23 cellular contexts compared by ENCODE assay signal in genomic region chr3:24129549-24129948, GRCh38.
DNase-seq lines count a peak whose midpoint lies in the region; ATAC-seq and TF ChIP-seq lines count a peak whose summit lies in the region.
"Had no signal": no experiment of that assay in that cellular context is flagged by ENCODE, and none has a peak within 500 bp of the region (broad histone marks: within the 10 kb centered on the region; RNA-seq: fewer than 3 reads in every experiment).

No MANE protein-coding gene starts in this region.

- peaks cover 20% of the 10 kb centered on the region for H3K36me3 ChIP-seq in suprapubic skin
- H3K36me3 ChIP-seq in spleen, result peaks cover 0 to 50% (median 5%) of the 10 kb centered on the region in 6 donors

- no peak for TF ChIP-seq EP300 in suprapubic skin (IDR thresholded peaks at IDR 0.05)

- H3K27ac ChIP-seq in foreskin keratinocyte (no peak overlapping the region), suprapubic skin (peak overlapping the region; percentile 83), spleen (no peak overlapping the region)
- H3K27ac ChIP-seq: tibial nerve had no signal

- no peaks in the 10 kb centered on the region for H3K4me1 Mint-ChIP-seq in progenitor cell of endocrine pancreas (ENCODE audit: low read depth)
- H3K4me1 Mint-ChIP-seq: activated naive CD8-positive, alpha-beta T cell treated with anti-CD3 and anti-CD28 coated beads, Interleukin-2, amount 50 U/mL, for 24 hours; memory B cell had no signal

- no peak overlapping the region for H3K4me3 Mint-ChIP-seq in progenitor cell of endocrine pancreas (ENCODE audit: low read depth)
- H3K4me3 Mint-ChIP-seq: activated CD4-positive, alpha-beta memory T cell treated with anti-CD3 and anti-CD28 coated beads for 36 hours; activated naive CD8-positive, alpha-beta T cell treated with anti-CD3 and anti-CD28 coated beads, Interleukin-2, amount 50 U/mL, for 24 hours; CD14-positive monocyte; memory B cell; nephron progenitor cell had no signal

- H3K27me3 Mint-ChIP-seq in progenitor cell of endocrine pancreas, result no peaks in the 10 kb centered on the region
- H3K27me3 Mint-ChIP-seq: activated CD4-positive, alpha-beta memory T cell treated with anti-CD3 and anti-CD28 coated beads for 36 hours; activated naive CD8-positive, alpha-beta T cell treated with anti-CD3 and anti-CD28 coated beads, Interleukin-2, amount 50 U/mL, for 24 hours had no signal

- H3K27ac Mint-ChIP-seq in progenitor cell of endocrine pancreas, result no peak overlapping the region
- H3K27ac Mint-ChIP-seq: activated CD4-positive, alpha-beta memory T cell treated with anti-CD3 and anti-CD28 coated beads for 36 hours; activated naive CD8-positive, alpha-beta T cell treated with anti-CD3 and anti-CD28 coated beads, Interleukin-2, amount 50 U/mL, for 24 hours; memory B cell; nephron progenitor cell had no signal

- H3K27me3 ChIP-seq in foreskin keratinocyte (no peaks in the 10 kb centered on the region), suprapubic skin (no peaks in the 10 kb centered on the region), spleen (replicated peaks in 1 of 7) (no peaks in the 10 kb centered on the region)
- H3K27me3 ChIP-seq: gastroesophageal sphincter, tibial nerve had no signal

- intact Hi-C loops in spleen (cut with DNase I; ENCODE audit: low total_unique reads), result no loop called here

- TF ChIP-seq CTCF in foreskin keratinocyte (conservative IDR thresholded peaks at IDR 0.05) (no peak), suprapubic skin (IDR thresholded peaks at IDR 0.05) (no peak), progenitor cell of endocrine pancreas (IDR thresholded peaks at IDR 0.05; ENCODE audit: unreplicated experiment) (no peak), spleen (IDR thresholded peaks at IDR 0.05 in 8 of 11, conservative IDR thresholded peaks at IDR 0.05 in 3 of 11) (no peak)

- no peak for TF ChIP-seq POLR2A in suprapubic skin (IDR thresholded peaks at IDR 0.05)
- TF ChIP-seq POLR2A in spleen (IDR thresholded peaks at IDR 0.05), result no peak

- DNase-seq in DMS79 treated with DMSO at 0.1 percent for 48 hours (lab: John Stamatoyannopoulos, UW) (peak; percentile 24), DMS79 (lab: John Stamatoyannopoulos, UW) (no peak), NCI-H82 (lab: John Stamatoyannopoulos, UW) (peak; percentile 93), foreskin keratinocyte (peak; percentile 65 to 75), suprapubic skin (ENCODE audit: low spot score in 2 of 2) (no peak), progenitor cell of endocrine pancreas (ENCODE audit: low spot score, unreplicated experiment) (no peak), spleen (no peak), LoVo (ENCODE audit: low spot score) (no peak)
- DNase-seq: 8988T; activated CD4-positive, alpha-beta memory T cell treated with anti-CD3 and anti-CD28 coated beads for 36 hours; activated naive CD8-positive, alpha-beta T cell treated with anti-CD3 and anti-CD28 coated beads, Interleukin-2, amount 50 U/mL, for 24 hours; activated T-cell treated with anti-CD3 and anti-CD28 coated beads, Interleukin-2, amount 50 U/mL, for 48 hours; DMS53; KG1; NCI-H2081 treated with DMSO at 0.1 percent for 48 hours; nephron progenitor cell; OCI-M1; stimulated activated CD4-positive, alpha-beta T cell treated with anti-CD3 and anti-CD28 coated beads, Interleukin-4, amount 100 ng/mL, for 4 hours had no signal

- H3K4me3 ChIP-seq in suprapubic skin (no peak overlapping the region), spleen (no peak overlapping the region)
- H3K4me3 ChIP-seq: gastroesophageal sphincter, tibial nerve had no signal

- peak; percentile 69 for ATAC-seq in foreskin keratinocyte
- ATAC-seq: activated naive CD8-positive, alpha-beta T cell treated with anti-CD3 and anti-CD28 coated beads, Interleukin-2, amount 50 U/mL, for 24 hours; sciatic nerve had no signal

- H3K4me1 ChIP-seq in foreskin keratinocyte, result peaks cover 5% of the 10 kb centered on the region
- peaks cover 14% of the 10 kb centered on the region for H3K4me1 ChIP-seq in suprapubic skin
- H3K4me1 ChIP-seq in spleen, result no peaks in the 10 kb centered on the region
- H3K4me1 ChIP-seq: tibial nerve had no signal

- H3K9me3 Mint-ChIP-seq in progenitor cell of endocrine pancreas (ENCODE audit: low read depth), result no peaks in the 10 kb centered on the region
- H3K9me3 Mint-ChIP-seq: activated naive CD8-positive, alpha-beta T cell treated with anti-CD3 and anti-CD28 coated beads, Interleukin-2, amount 50 U/mL, for 24 hours; nephron progenitor cell had no signal

- peaks cover 12% of the 10 kb centered on the region for H3K36me3 Mint-ChIP-seq in progenitor cell of endocrine pancreas (ENCODE audit: insufficient read depth)
- H3K36me3 Mint-ChIP-seq: activated CD4-positive, alpha-beta memory T cell treated with anti-CD3 and anti-CD28 coated beads for 36 hours; CD14-positive monocyte; memory B cell had no signal

- H3K9me3 ChIP-seq in suprapubic skin (no peaks in the 10 kb centered on the region), spleen (no peaks in the 10 kb centered on the region)
- H3K9me3 ChIP-seq: gastroesophageal sphincter, tibial nerve had no signal

- WGBS in suprapubic skin, result 29% methylated on average over 5 of the region's 5 CpGs
- 87 to 93% (median 92%) methylated on average over 5 of the region's 5 CpGs for WGBS in spleen, 5 donors

Comparison
In these comparisons a context has a peak if more than half of its experiments do, and no peak if none do; other contexts are left out.
1. DNase-seq: peak in DMS79 treated with DMSO at 0.1 percent for 48 hours (single experiment), NCI-H82 (single experiment) and foreskin keratinocyte (2 of 2); none in DMS79 (single experiment), suprapubic skin (0 of 2), progenitor cell of endocrine pancreas (single experiment), spleen (single experiment) and LoVo (single experiment).